In the genomic region with DNA sequence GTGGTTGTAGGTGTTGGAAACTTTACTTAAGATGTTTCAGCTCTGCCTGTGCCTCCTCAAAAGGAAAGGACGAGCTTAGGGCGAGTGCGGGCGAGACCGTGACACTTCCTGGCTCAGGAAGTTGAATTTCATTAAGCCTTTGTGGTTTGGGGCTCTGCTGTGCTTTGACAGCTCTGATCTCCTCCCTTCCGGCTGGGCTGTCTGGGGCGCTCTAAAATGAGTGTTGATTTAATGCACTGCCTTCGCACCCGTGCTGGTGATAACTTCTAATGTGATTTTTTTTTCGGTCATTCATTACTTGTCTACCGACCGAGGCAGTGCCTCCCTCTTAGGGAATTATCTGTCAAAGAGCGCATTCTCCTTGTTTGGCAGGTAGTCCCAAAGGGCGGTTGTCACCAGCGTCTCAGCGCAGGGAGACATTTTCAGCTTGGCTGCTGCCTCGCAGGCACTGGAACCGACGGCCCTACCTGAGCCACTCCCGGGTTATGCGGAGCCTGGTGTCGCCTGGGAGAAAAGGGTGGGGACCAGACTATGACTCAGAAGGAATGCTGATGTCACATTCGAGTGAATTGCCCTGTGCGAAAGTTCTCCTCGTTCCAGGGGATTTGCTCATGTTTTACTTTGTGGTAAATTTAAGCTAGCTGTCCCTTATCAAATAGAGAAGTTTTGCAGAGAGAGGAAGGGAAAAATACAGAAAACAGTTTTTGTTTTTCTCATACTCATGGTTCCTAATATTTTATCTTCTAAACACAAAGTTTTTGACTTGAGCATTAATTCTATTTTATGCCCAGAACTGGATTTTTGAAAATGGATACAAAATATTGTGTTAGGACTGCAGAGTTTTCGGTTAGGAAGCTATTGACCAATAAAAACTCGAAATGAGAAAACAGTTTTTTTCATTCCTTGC, we compare ENCODE assay signal across 8 cellular contexts. TPM values are rescaled to one million over a fixed set of nuclear protein-coding genes. Genes with fewer than 3 reads are reported as not detected.
DNase-seq lines count a peak whose midpoint lies in the region; ATAC-seq and TF ChIP-seq lines count a peak whose summit lies in the region.

No MANE protein-coding gene starts in this region.

- no peak for TF ChIP-seq CTCF in dorsolateral prefrontal cortex (IDR thresholded peaks at IDR 0.05 in 54 of 56, conservative IDR thresholded peaks at IDR 0.05 in 2 of 56; ENCODE audit: low read depth in 1 of 56, partially characterized antibody in 56 of 56)

- H3K4me3 ChIP-seq in dorsolateral prefrontal cortex = peak overlapping the region; percentile 25 to 72 (median 52)

- peak; percentile 75 for ATAC-seq in HG02973 (IDR thresholded peaks at IDR 0.05; ENCODE audit: unreplicated experiment)

- DNase-seq in NCI-H2171 treated with DMSO at 0.1 percent for 48 hours (lab: John Stamatoyannopoulos, UW) (peak; percentile 19), NCI-H2171 (lab: John Stamatoyannopoulos, UW) (no peak), NCI-H460 (ENCODE audit: extremely low read depth, low read depth) (peak; percentile 94), dorsolateral prefrontal cortex (no peak), lung microvascular endothelial cell (ENCODE audit: low read depth in 2 of 2) (peak; percentile 71 to 89)
- peak; percentile 82 for DNase-seq in activated CD4-positive, alpha-beta T cell treated with anti-CD3 and anti-CD28 coated beads for 48 hours
- peak; percentile 44 for DNase-seq in stimulated activated CD8-positive, alpha-beta memory T cell treated with anti-CD3 and anti-CD28 coated beads, Interleukin-15, amount 100 ng/mL, for 24 hours (ENCODE audit: low read depth)

- peak overlapping the region in 34 of 59 donors; percentile 4 to 80 (median 46) for H3K27ac ChIP-seq in dorsolateral prefrontal cortex

- intact Hi-C loops in dorsolateral prefrontal cortex (cut with DNase I) = no loop called here

- peaks cover 0 to 67% (median 48%) of the 10 kb centered on the region in 45 donors for H3K27me3 ChIP-seq in dorsolateral prefrontal cortex

RNA-seq across cellular contexts. Expression of gene TES, which starts 0.9 kb away (rescaled TPM):
- total RNA-seq in NCI-H460 (2014; rRNA removed; shearing (Covaris generic)) = 118 TPM in 2 replicates
- polyA plus RNA-seq in NCI-H460 (2014; cell fraction: nucleus; rRNA removed) = 89.4 and 143 TPM in 2 replicates
- total RNA-seq in dorsolateral prefrontal cortex (1 to 10 TPM in 112 of 120 experiments, under 1 TPM in 8; 0.41 to 10.0 (median 2.9) TPM), lung microvascular endothelial cell (62.7 and 78.0 TPM in 2 replicates)

Comparison
In these comparisons a context has a peak if more than half of its experiments do, and no peak if none do; other contexts are left out.
1. DNase-seq: peak in NCI-H2171 treated with DMSO at 0.1 percent for 48 hours (single experiment), NCI-H460 (single experiment), activated CD4-positive, alpha-beta T cell treated with anti-CD3 and anti-CD28 coated beads for 48 hours (single experiment), lung microvascular endothelial cell (2 of 2) and stimulated activated CD8-positive, alpha-beta memory T cell treated with anti-CD3 and anti-CD28 coated beads, Interleukin-15, amount 100 ng/mL, for 24 hours (single experiment); none in NCI-H2171 (single experiment) and dorsolateral prefrontal cortex (0 of 10).